In the genomic region with DNA sequence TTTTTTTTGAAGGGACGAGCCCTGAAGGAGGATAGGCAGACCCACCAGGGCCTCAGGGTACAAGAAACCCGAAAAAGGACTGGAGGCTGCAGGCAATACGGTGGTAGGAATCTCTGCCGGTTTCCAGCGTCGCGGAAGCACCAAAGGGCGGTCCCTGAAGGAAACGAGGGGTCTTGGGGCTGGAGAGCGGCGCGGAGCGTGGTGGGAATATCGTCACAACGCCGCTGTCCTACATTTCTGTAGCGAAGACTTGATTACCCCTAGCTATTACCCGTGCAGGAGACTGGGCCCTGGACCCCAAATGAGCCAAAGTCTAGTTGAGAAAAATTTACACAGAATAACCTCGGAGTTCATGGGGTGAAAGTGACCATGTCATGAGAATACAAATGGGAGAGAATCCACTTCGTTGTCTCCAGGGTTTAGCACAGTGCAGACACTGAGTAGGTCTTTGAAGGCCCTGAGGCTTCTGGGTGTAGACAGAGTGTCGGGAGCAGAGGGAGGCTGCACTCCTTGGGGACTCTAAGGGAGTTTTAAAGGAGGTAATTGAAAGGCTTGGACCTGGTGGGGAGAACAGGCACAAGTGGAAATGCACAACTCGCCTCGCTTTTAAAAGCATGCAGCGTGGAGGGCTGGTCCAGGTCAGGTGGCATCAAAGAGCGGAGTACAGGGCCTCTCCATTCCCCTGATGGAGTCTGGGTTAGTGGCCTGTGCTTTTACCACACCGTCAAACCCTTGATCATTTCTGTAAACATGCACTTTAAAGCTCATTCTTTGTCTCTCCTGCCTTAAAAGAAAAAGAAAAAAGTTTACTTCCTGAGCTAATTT, we compare ENCODE assay signal across 8 cellular contexts. TPM values are rescaled to one million over a fixed set of nuclear protein-coding genes. Genes with fewer than 3 reads are reported as not detected.
DNase-seq lines count a peak whose midpoint lies in the region; ATAC-seq and TF ChIP-seq lines count a peak whose summit lies in the region.

No MANE protein-coding gene starts in this region.

- peaks cover 61% of the 10 kb centered on the region for H3K4me1 Mint-ChIP-seq in activated T-cell treated with anti-CD3 and anti-CD28 coated beads, Interleukin-2, amount 50 U/mL, for 72 hours (ENCODE audit: low read depth)
- peaks cover 27% of the 10 kb centered on the region for H3K4me1 Mint-ChIP-seq in glutamatergic neuron (ENCODE audit: low read depth, unreplicated experiment)

- H3K27ac Mint-ChIP-seq in activated T-cell treated with anti-CD3 and anti-CD28 coated beads, Interleukin-2, amount 50 U/mL, for 72 hours: peak overlapping the region; percentile 96
- peak overlapping the region; percentile 89 for H3K27ac Mint-ChIP-seq in glutamatergic neuron (ENCODE audit: unreplicated experiment)

- H3K9me3 Mint-ChIP-seq in activated T-cell treated with anti-CD3 and anti-CD28 coated beads, Interleukin-2, amount 50 U/mL, for 72 hours: peaks cover 0 to 1% of the 10 kb centered on the region in 2 donors
- peaks cover 14% of the 10 kb centered on the region for H3K9me3 Mint-ChIP-seq in glutamatergic neuron (ENCODE audit: unreplicated experiment)

- peak overlapping the region; percentile 81 for H3K4me3 ChIP-seq in psoas muscle

- H3K36me3 Mint-ChIP-seq in activated T-cell treated with anti-CD3 and anti-CD28 coated beads, Interleukin-2, amount 50 U/mL, for 72 hours (ENCODE audit: insufficient read depth in 2 of 2): peaks cover 6% of the 10 kb centered on the region in 2 donors
- H3K36me3 Mint-ChIP-seq in glutamatergic neuron (ENCODE audit: unreplicated experiment): no peaks in the 10 kb centered on the region

- H3K27me3 ChIP-seq in psoas muscle (ENCODE audit: insufficient read depth in 3 of 3, low read length in 2 of 3): no peaks in the 10 kb centered on the region

- H3K27ac ChIP-seq in psoas muscle: peak overlapping the region; percentile 89

- peak; percentile 29 for DNase-seq in stimulated activated CD4-positive, alpha-beta T cell treated with anti-CD3 and anti-CD28 coated beads, Interleukin-2, amount 100 ng/mL, for 24 hours
- DNase-seq in stimulated activated CD4-positive, alpha-beta T cell treated with anti-CD3 and anti-CD28 coated beads, Interleukin-4, amount 100 ng/mL, for 4 hours: no peak
- peak; percentile 19 to 34 for DNase-seq in activated T-cell treated with anti-CD3 and anti-CD28 coated beads, Interleukin-2, amount 50 U/mL, for 72 hours
- DNase-seq in glutamatergic neuron: peak; percentile 26
- DNase-seq in psoas muscle: peak in 1 of 2 donors; percentile 17
- DNase-seq in cerebellum (ENCODE audit: low spot score): no peak

- no peak for ATAC-seq in activated T-cell treated with anti-CD3 and anti-CD28 coated beads, Interleukin-2, amount 50 U/mL, for 72 hours (replicated peaks in 1 of 2)
- ATAC-seq in psoas muscle: no peak
- ATAC-seq in HG02852 (IDR thresholded peaks at IDR 0.05; ENCODE audit: unreplicated experiment): no peak
- no peak for ATAC-seq in HG02938 (IDR thresholded peaks at IDR 0.05; ENCODE audit: unreplicated experiment)

- peaks cover 7% of the 10 kb centered on the region for H3K27me3 Mint-ChIP-seq in activated T-cell treated with anti-CD3 and anti-CD28 coated beads, Interleukin-2, amount 50 U/mL, for 72 hours (ENCODE audit: low read depth)
- no peaks in the 10 kb centered on the region for H3K27me3 Mint-ChIP-seq in glutamatergic neuron (ENCODE audit: unreplicated experiment)

- H3K4me1 ChIP-seq in psoas muscle: peaks cover 61% of the 10 kb centered on the region

- H3K36me3 ChIP-seq in psoas muscle (ENCODE audit: insufficient read depth in 1 of 2, low read depth in 1 of 2): no peaks in the 10 kb centered on the region

- no peaks in the 10 kb centered on the region for H3K9me3 ChIP-seq in psoas muscle

- peak overlapping the region; percentile 95 to 96 for H3K4me3 Mint-ChIP-seq in activated T-cell treated with anti-CD3 and anti-CD28 coated beads, Interleukin-2, amount 50 U/mL, for 72 hours
- H3K4me3 Mint-ChIP-seq in glutamatergic neuron (ENCODE audit: unreplicated experiment): peak overlapping the region; percentile 97

- intact Hi-C loops in psoas muscle (cut with DNase I): loop anchor here in 1 of 2 donors (5.0 kb wide), 1 partner anchor 113 kb away; no protein-coding TSS in a partner anchor

- WGBS in psoas muscle, 3 donors: 25 to 34% (median 30%) methylated on average over 26 of the region's 26 CpGs

- TF ChIP-seq CTCF in glutamatergic neuron (IDR thresholded peaks at IDR 0.05; ENCODE audit: partially characterized antibody, unreplicated experiment) (no peak), psoas muscle (IDR thresholded peaks at IDR 0.05) (no peak)

RNA-seq across cellular contexts. Expression of gene ATP1A1, which starts 1.5 kb away (rescaled TPM):
- total RNA-seq in activated T-cell treated with anti-CD3 and anti-CD28 coated beads, Interleukin-2, amount 50 U/mL, for 72 hours: 100 to 1,000 TPM; 177 to 206 TPM
- 78.4 TPM for total RNA-seq in glutamatergic neuron (ENCODE audit: unreplicated experiment)
- 100 to 1,000 TPM in 2 of 4 donors, 10 to 100 TPM in 2; 66.1 to 342 (median 150) TPM for total RNA-seq in psoas muscle
- polyA plus RNA-seq in psoas muscle: 100 to 1,000 TPM; 126 to 440 (median 309) TPM
- total RNA-seq in cerebellum: 69.9 TPM

Comparison
In these comparisons a context has a peak if more than half of its experiments do, and no peak if none do; other contexts are left out.
1. DNase-seq: peak in stimulated activated CD4-positive, alpha-beta T cell treated with anti-CD3 and anti-CD28 coated beads, Interleukin-2, amount 100 ng/mL, for 24 hours (2 of 2), activated T-cell treated with anti-CD3 and anti-CD28 coated beads, Interleukin-2, amount 50 U/mL, for 72 hours (2 of 2) and glutamatergic neuron (single experiment); none in stimulated activated CD4-positive, alpha-beta T cell treated with anti-CD3 and anti-CD28 coated beads, Interleukin-4, amount 100 ng/mL, for 4 hours (0 of 2) and cerebellum (single experiment).